Comparison of ENCODE assay signal across 10 cellular contexts in the genomic region with DNA sequence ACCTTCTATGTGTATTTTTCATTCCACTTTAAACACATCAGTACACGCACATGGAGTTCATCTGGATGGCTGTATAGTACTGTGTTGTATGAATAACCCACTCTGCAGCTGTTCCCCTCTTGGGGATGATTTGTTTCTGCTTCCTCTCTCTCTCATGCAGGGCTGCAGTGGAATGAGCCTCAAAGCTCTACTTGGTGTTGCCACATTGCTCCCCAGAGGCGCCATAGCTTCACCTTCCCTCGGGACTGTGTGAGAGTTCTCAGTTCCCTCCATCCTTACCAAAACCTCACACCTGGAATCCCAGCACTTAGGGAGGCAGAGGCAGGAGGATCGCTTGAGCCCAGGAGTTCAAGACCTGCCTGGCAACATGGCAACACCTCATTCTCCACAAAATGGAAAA. TPM values are rescaled to one million over a fixed set of nuclear protein-coding genes. Genes with fewer than 3 reads are reported as not detected.
DNase-seq lines count a peak whose midpoint lies in the region; ATAC-seq and TF ChIP-seq lines count a peak whose summit lies in the region.
"Had no signal": no experiment of that assay in that cellular context is flagged by ENCODE, and none has a peak within 500 bp of the region (broad histone marks: within the 10 kb centered on the region; RNA-seq: fewer than 3 reads in every experiment).

No MANE protein-coding gene starts in this region.

- H3K27ac ChIP-seq in esophagus muscularis mucosa (replicated peaks in 1 of 4) (no peak overlapping the region), RWPE1 (no peak overlapping the region)
- H3K27ac ChIP-seq: prostate gland had no signal

- CTCF ChIA-PET in RWPE1 (lab: Yijun Ruan, JAX) = no interaction called here

- DNase-seq in esophagus muscularis mucosa (ENCODE audit: extremely low spot score) = peak; percentile 77
- no peak for DNase-seq in NCI-H2107 treated with DMSO at 0.1 percent for 48 hours (lab: John Stamatoyannopoulos, UW; ENCODE audit: unreplicated experiment)
- no peak for DNase-seq in RWPE1 (ENCODE audit: low spot score)
- no peak for DNase-seq in NCI-H2196 (lab: John Stamatoyannopoulos, UW; ENCODE audit: unreplicated experiment)
- DNase-seq: NCI-H446 had no signal

- no peak for TF ChIP-seq EP300 in esophagus muscularis mucosa (IDR thresholded peaks at IDR 0.05)

- WGBS in esophagus muscularis mucosa = 80% methylated on average over 4 of the region's 4 CpGs

- no peaks in the 10 kb centered on the region for H3K9me3 ChIP-seq in esophagus muscularis mucosa
- H3K9me3 ChIP-seq: prostate gland had no signal

- H3K4me1 ChIP-seq in esophagus muscularis mucosa = no peaks in the 10 kb centered on the region
- H3K4me1 ChIP-seq: prostate gland had no signal

- no peaks in the 10 kb centered on the region for H3K27me3 ChIP-seq in esophagus muscularis mucosa

- no peak for TF ChIP-seq CTCF in esophagus muscularis mucosa (IDR thresholded peaks at IDR 0.05)
- no peak for TF ChIP-seq CTCF in RWPE1 (conservative IDR thresholded peaks at IDR 0.05; ENCODE audit: low read depth)

- peak; percentile 69 for ATAC-seq in GM18511 (IDR thresholded peaks at IDR 0.05; ENCODE audit: unreplicated experiment)
- peak; percentile 56 for ATAC-seq in GM21390 (IDR thresholded peaks at IDR 0.05; ENCODE audit: unreplicated experiment)
- peak; percentile 76 for ATAC-seq in HG03378 (IDR thresholded peaks at IDR 0.05; ENCODE audit: unreplicated experiment)

- intact Hi-C loops in esophagus muscularis mucosa (cut with DNase I) = no loop called here

- no peak overlapping the region for H3K4me3 ChIP-seq in esophagus muscularis mucosa
- H3K4me3 ChIP-seq: prostate gland had no signal

- TF ChIP-seq POLR2A in esophagus muscularis mucosa (IDR thresholded peaks at IDR 0.05; ENCODE audit: low read depth) = no peak

- POLR2A ChIA-PET in RWPE1 (lab: Yijun Ruan, JAX; ENCODE audit: low non-redundant PET) = no interaction called here

- H3K36me3 ChIP-seq in esophagus muscularis mucosa = peaks cover 0 to 14% (median 10%) of the 10 kb centered on the region in 4 donors
- H3K36me3 ChIP-seq: prostate gland had no signal

RNA-seq across cellular contexts. Expression of a gene that starts 28.4 kb away (rescaled TPM):
- total RNA-seq in esophagus muscularis mucosa = 10 to 100 TPM; 11.9 to 32.1 (median 22.3) TPM
- total RNA-seq: HT1080 had no signal
